13 cellular contexts compared by ENCODE assay signal in genomic region chr13:41563501-41564001, GRCh38.
A peak's percentile ranks its signal among the peaks of the same experiment; 100 is the strongest.
DNase-seq lines count a peak whose midpoint lies in the region; ATAC-seq and TF ChIP-seq lines count a peak whose summit lies in the region.
"Had no signal": no experiment of that assay in that cellular context is flagged by ENCODE, and none has a peak within 500 bp of the region (broad histone marks: within the 10 kb centered on the region; RNA-seq: fewer than 3 reads in every experiment).

No MANE protein-coding gene starts in this region.

- H3K4me1 ChIP-seq in right cardiac atrium (ENCODE audit: control insufficient read depth, insufficient read depth, low read length) (peaks cover 14% of the 10 kb centered on the region), vagina (peaks cover 33% of the 10 kb centered on the region), stomach (peaks cover 5 to 32% (median 24%) of the 10 kb centered on the region in 4 donors)
- no peaks in the 10 kb centered on the region for H3K4me1 ChIP-seq in CD4-positive, alpha-beta memory T cell (ENCODE audit: insufficient read depth, low read length)

- H3K36me3 ChIP-seq in vagina (no peaks in the 10 kb centered on the region), stomach (peaks cover 0 to 17% (median 6%) of the 10 kb centered on the region in 4 donors)
- no peaks in the 10 kb centered on the region for H3K36me3 ChIP-seq in CD4-positive, alpha-beta memory T cell (ENCODE audit: insufficient read depth, low read length)

- DNase-seq in right cardiac atrium (no peak), cardiac septum (ENCODE audit: low spot score) (no peak), dermis blood vessel endothelial cell (peak; percentile 83), lung microvascular endothelial cell (ENCODE audit: low read depth in 2 of 2) (peak; percentile 62 to 88), vagina (ENCODE audit: extremely low spot score in 2 of 2) (no peak), stomach (no peak)
- DNase-seq in stimulated activated naive CD4-positive, alpha-beta T cell treated with Interleukin-2 at 50 U/mL for 16 hours (lab: John Stamatoyannopoulos, UW), result no peak
- DNase-seq in CD4-positive, alpha-beta memory T cell, result no peak
- DNase-seq: activated CD4-positive, alpha-beta T cell treated with anti-CD3 and anti-CD28 coated beads, Interleukin-2, amount 50 U/mL, for 48 hours; activated gamma-delta T cell treated with Interleukin-2 at 50 U/mL for 16 hours; NCI-H2107 had no signal

- TF ChIP-seq EP300 in stomach (IDR thresholded peaks at IDR 0.05), result no peak

- ATAC-seq in right cardiac atrium, result no peak

- H3K9me3 Mint-ChIP-seq in CD4-positive, alpha-beta memory T cell, result no peaks in the 10 kb centered on the region
- H3K9me3 Mint-ChIP-seq: dendritic cell treated with granulocyte-macrophage colony-stimulating factor and Interleukin-4, amounts not matched to agents 40 ng/mL and 50 ng/mL, for 4 days had no signal

- H3K27ac ChIP-seq in right cardiac atrium (ENCODE audit: low read length), result peak overlapping the region; percentile 65
- H3K27ac ChIP-seq in vagina, result peak overlapping the region; percentile 57
- no peak overlapping the region for H3K27ac ChIP-seq in stomach
- no peak overlapping the region for H3K27ac ChIP-seq in CD4-positive, alpha-beta memory T cell (ENCODE audit: low read depth, low read length)

- H3K27me3 ChIP-seq in right cardiac atrium (ENCODE audit: control insufficient read depth, insufficient read depth), result no peaks in the 10 kb centered on the region
- H3K27me3 ChIP-seq in vagina, result no peaks in the 10 kb centered on the region
- H3K27me3 ChIP-seq in stomach, result no peaks in the 10 kb centered on the region
- no peaks in the 10 kb centered on the region for H3K27me3 ChIP-seq in CD4-positive, alpha-beta memory T cell (ENCODE audit: insufficient read depth, low read length)

- H3K4me1 Mint-ChIP-seq in CD4-positive, alpha-beta memory T cell, result peaks cover 0 to 11% (median 4%) of the 10 kb centered on the region in 4 donors

- H3K4me3 ChIP-seq in right cardiac atrium (ENCODE audit: low read length) (no peak overlapping the region), vagina (no peak overlapping the region), stomach (no peak overlapping the region)
- no peak overlapping the region for H3K4me3 ChIP-seq in CD4-positive, alpha-beta memory T cell (ENCODE audit: low read length in 2 of 2)
- H3K4me3 ChIP-seq: skin epidermis had no signal

- TF ChIP-seq CTCF in vagina (IDR thresholded peaks at IDR 0.05) (no peak), stomach (IDR thresholded peaks at IDR 0.05) (no peak)

- no peak for TF ChIP-seq POLR2A in vagina (IDR thresholded peaks at IDR 0.05)
- no peak for TF ChIP-seq POLR2A in stomach (IDR thresholded peaks at IDR 0.05)

- H3K4me3 Mint-ChIP-seq in CD4-positive, alpha-beta memory T cell, result no peak overlapping the region
- H3K4me3 Mint-ChIP-seq: dendritic cell treated with granulocyte-macrophage colony-stimulating factor and Interleukin-4, amounts not matched to agents 40 ng/mL and 50 ng/mL, for 4 days had no signal

- H3K27ac Mint-ChIP-seq in CD4-positive, alpha-beta memory T cell, result peak overlapping the region in 1 of 7 donors; percentile 24
- H3K27ac Mint-ChIP-seq: dendritic cell treated with granulocyte-macrophage colony-stimulating factor and Interleukin-4, amounts not matched to agents 40 ng/mL and 50 ng/mL, for 4 days had no signal

- CTCF ChIA-PET in CD4-positive, alpha-beta memory T cell (lab: Charles Lee; ENCODE audit: partially characterized antibody), result interaction anchor here (1.5 kb wide), 1 partner anchor 24 kb away, joined by 4 read pairs; no protein-coding TSS in a partner anchor

- H3K9me3 ChIP-seq in right cardiac atrium (ENCODE audit: control insufficient read depth, low read length), result no peaks in the 10 kb centered on the region
- H3K9me3 ChIP-seq in vagina, result no peaks in the 10 kb centered on the region
- no peaks in the 10 kb centered on the region for H3K9me3 ChIP-seq in stomach
- no peaks in the 10 kb centered on the region for H3K9me3 ChIP-seq in CD4-positive, alpha-beta memory T cell (ENCODE audit: control insufficient read depth in 1 of 2, low read length in 2 of 2)

- peaks cover 4 to 10% of the 10 kb centered on the region in 2 donors for H3K36me3 Mint-ChIP-seq in CD4-positive, alpha-beta memory T cell

- POLR2A ChIA-PET in CD4-positive, alpha-beta memory T cell (lab: Charles Lee; ENCODE audit: partially characterized antibody), result interaction anchor here (4.5 kb wide), 1 partner anchor 104 kb away, joined by 20 read pairs; the partner anchor contains the start of gene RGCC

- intact Hi-C loops in right cardiac atrium (cut with DNase I), result no loop called here
- intact Hi-C loops in cardiac septum (cut with DNase I), result no loop called here
- intact Hi-C loops in vagina (cut with DNase I), result no loop called here
- intact Hi-C loops in stomach (cut with DNase I; ENCODE audit: low total_unique reads), result no loop called here
- intact Hi-C loops in CD4-positive, alpha-beta memory T cell (cut with micrococcal nuclease), result no loop called here

- WGBS in right cardiac atrium, result 56% methylated on average over 5 of the region's 5 CpGs
- WGBS in stomach, 5 donors, result 24 to 45% (median 43%) methylated on average over 5 of the region's 5 CpGs

- no peaks in the 10 kb centered on the region for H3K27me3 Mint-ChIP-seq in CD4-positive, alpha-beta memory T cell
- H3K27me3 Mint-ChIP-seq: dendritic cell treated with granulocyte-macrophage colony-stimulating factor and Interleukin-4, amounts not matched to agents 40 ng/mL and 50 ng/mL, for 4 days had no signal

Comparison
In these comparisons a context has a peak if more than half of its experiments do, and no peak if none do; other contexts are left out.
1. DNase-seq: peak in dermis blood vessel endothelial cell (single experiment) and lung microvascular endothelial cell (2 of 2); none in right cardiac atrium (0 of 3), cardiac septum (single experiment), vagina (0 of 2), stomach (single experiment), stimulated activated naive CD4-positive, alpha-beta T cell treated with Interleukin-2 at 50 U/mL for 16 hours (single experiment) and CD4-positive, alpha-beta memory T cell (0 of 5).
2. H3K27ac ChIP-seq: peak in right cardiac atrium (single experiment) and vagina (single experiment); none in stomach (0 of 5) and CD4-positive, alpha-beta memory T cell (single experiment).